20 cellular contexts compared by ENCODE assay signal in the genomic region with DNA sequence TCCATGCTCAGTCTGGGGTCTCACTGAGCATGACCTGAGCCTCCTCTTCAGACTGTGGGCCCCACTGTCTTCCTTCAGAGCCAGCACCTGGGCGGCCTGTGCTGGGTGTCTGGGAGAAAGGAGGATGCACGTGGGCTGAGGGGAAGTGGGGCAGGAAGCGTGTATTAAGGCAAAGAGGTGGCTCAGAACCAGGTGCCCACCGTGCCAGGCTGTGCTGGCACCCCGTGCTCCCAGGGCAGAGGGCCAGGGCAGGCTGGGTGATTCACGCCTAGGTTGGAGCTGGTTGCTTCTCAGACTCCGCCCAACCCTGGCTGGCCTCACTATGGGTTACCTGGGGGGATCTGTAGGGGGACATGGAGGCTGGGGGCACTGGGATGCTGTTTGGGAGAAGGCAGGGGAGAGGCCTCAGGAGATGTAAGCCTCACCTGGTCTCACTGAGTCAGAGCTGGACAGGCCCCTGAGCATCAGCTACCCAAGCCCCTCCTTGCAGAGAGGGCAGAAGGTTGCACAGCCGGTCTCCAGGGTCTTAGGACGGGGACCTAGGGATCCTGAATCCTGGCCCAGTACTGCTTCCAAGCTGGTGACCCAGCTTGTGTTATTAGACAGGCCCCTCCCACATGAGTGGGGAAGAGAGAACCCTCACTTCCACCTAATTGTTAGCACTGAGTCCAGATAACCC. TPM values are rescaled to one million over a fixed set of nuclear protein-coding genes. Genes with fewer than 3 reads are reported as not detected.
A peak's percentile ranks its signal among the peaks of the same experiment; 100 is the strongest.
DNase-seq lines count a peak whose midpoint lies in the region; ATAC-seq, FAIRE-seq and TF ChIP-seq lines count a peak whose summit lies in the region.
"Had no signal": no experiment of that assay in that cellular context is flagged by ENCODE, and none has a peak within 500 bp of the region (broad histone marks: within the 10 kb centered on the region; RNA-seq: fewer than 3 reads in every experiment).

No MANE protein-coding gene starts in this region.

- H3K79me2 ChIP-seq in astrocyte (ENCODE audit: insufficient read depth, low read length): no peaks in the 10 kb centered on the region

- no peaks in the 10 kb centered on the region for H3K27me3 ChIP-seq in astrocyte (ENCODE audit: insufficient read depth, low read length)
- H3K27me3 ChIP-seq: adrenal gland, right lobe of liver, SJCRH30, upper lobe of left lung had no signal

- ATAC-seq in memory B cell (ENCODE audit: low read depth) (peak; percentile 54), GM21526 (IDR thresholded peaks at IDR 0.05; ENCODE audit: low FRiP score, unreplicated experiment) (no peak)
- ATAC-seq in stimulated activated naive B cell treated with anti-CD40 and anti-IgM and Interleukin-4, amounts not matched to agents 10 μg/mL and 1 μg/mL and 100 μg/mL, for 72 hours (replicated peaks): peak in 1 of 2 donors; percentile 31
- ATAC-seq: activated T-cell treated with anti-CD3 and anti-CD28 coated beads, Interleukin-2, amount 50 U/mL, for 4 hours; K562 had no signal

- H3K9me3 ChIP-seq in astrocyte (ENCODE audit: insufficient read depth, low read depth, low read length): peaks cover 3% of the 10 kb centered on the region
- H3K9me3 ChIP-seq: adrenal gland, right lobe of liver had no signal

- peak; percentile 13 for DNase-seq in activated T-cell treated with anti-CD3 and anti-CD28 coated beads, Interleukin-2, amount 50 U/mL, for 24 hours
- DNase-seq in activated T-cell treated with anti-CD3 and anti-CD28 coated beads, Interleukin-2, amount 50 U/mL, for 1 hour: no peak
- DNase-seq in astrocyte (ENCODE audit: low read depth): no peak
- DNase-seq in memory B cell (ENCODE audit: low spot score in 2 of 2): no peak
- no peak for DNase-seq in stimulated activated naive B cell treated with anti-CD40 and anti-IgM and Interleukin-4, amounts not matched to agents 10 μg/mL and 1 μg/mL and 100 μg/mL, for 72 hours
- no peak for DNase-seq in NCI-H1048 (lab: John Stamatoyannopoulos, UW)
- no peak for DNase-seq in stimulated activated CD4-positive, alpha-beta T cell treated with anti-CD3 and anti-CD28 coated beads, Interleukin-2, amount 100 ng/mL, for 24 hours
- DNase-seq: activated T-cell treated with anti-CD3 and anti-CD28 coated beads, Interleukin-2, amount 50 U/mL, for 4 hours; NCI-H1436 treated with DMSO at 0.1 percent for 48 hours; NCI-H446 treated with DMSO at 0.1 percent for 48 hours; SJCRH30; stimulated activated CD4-positive, alpha-beta T cell treated with anti-CD3 and anti-CD28 coated beads, Interleukin-2, amount 100 ng/mL, for 48 hours; T1000; upper lobe of left lung had no signal

- H3K4me3 Mint-ChIP-seq in activated T-cell treated with anti-CD3 and anti-CD28 coated beads, Interleukin-2, amount 50 U/mL, for 24 hours: no peak overlapping the region
- H3K4me3 Mint-ChIP-seq in astrocyte (ENCODE audit: unreplicated experiment): no peak overlapping the region
- no peak overlapping the region for H3K4me3 Mint-ChIP-seq in memory B cell
- H3K4me3 Mint-ChIP-seq in stimulated activated naive B cell treated with anti-CD40 and anti-IgM and Interleukin-4, amounts not matched to agents 10 μg/mL and 1 μg/mL and 100 μg/mL, for 72 hours: no peak overlapping the region
- H3K4me3 Mint-ChIP-seq: activated T-cell treated with anti-CD3 and anti-CD28 coated beads, Interleukin-2, amount 50 U/mL, for 4 hours had no signal

- TF ChIP-seq CTCF in astrocyte (IDR thresholded peaks at IDR 0.05; ENCODE audit: insufficient read depth, low read depth, low read length): no peak

- H3K27me3 Mint-ChIP-seq in activated T-cell treated with anti-CD3 and anti-CD28 coated beads, Interleukin-2, amount 50 U/mL, for 24 hours: peaks cover 9% of the 10 kb centered on the region
- peaks cover 2% of the 10 kb centered on the region for H3K27me3 Mint-ChIP-seq in astrocyte (ENCODE audit: low read depth, unreplicated experiment)
- no peaks in the 10 kb centered on the region for H3K27me3 Mint-ChIP-seq in memory B cell
- H3K27me3 Mint-ChIP-seq in stimulated activated naive B cell treated with anti-CD40 and anti-IgM and Interleukin-4, amounts not matched to agents 10 μg/mL and 1 μg/mL and 100 μg/mL, for 72 hours: peaks cover 0 to 11% of the 10 kb centered on the region in 2 donors

- no peaks in the 10 kb centered on the region for H3K36me3 ChIP-seq in astrocyte (ENCODE audit: insufficient read depth, low read length)
- H3K36me3 ChIP-seq: adrenal gland, right lobe of liver, SJCRH30, upper lobe of left lung had no signal

- H3K4me2 ChIP-seq in astrocyte (ENCODE audit: low read length): no peak overlapping the region

- no peaks in the 10 kb centered on the region for H3K36me3 Mint-ChIP-seq in activated T-cell treated with anti-CD3 and anti-CD28 coated beads, Interleukin-2, amount 50 U/mL, for 24 hours (ENCODE audit: low read depth)
- no peaks in the 10 kb centered on the region for H3K36me3 Mint-ChIP-seq in astrocyte (ENCODE audit: low read depth, unreplicated experiment)
- H3K36me3 Mint-ChIP-seq in memory B cell: no peaks in the 10 kb centered on the region
- H3K36me3 Mint-ChIP-seq in stimulated activated naive B cell treated with anti-CD40 and anti-IgM and Interleukin-4, amounts not matched to agents 10 μg/mL and 1 μg/mL and 100 μg/mL, for 72 hours: no peaks in the 10 kb centered on the region

- H3K4me1 ChIP-seq in astrocyte (ENCODE audit: insufficient read depth, low read length): peaks cover 16% of the 10 kb centered on the region
- H3K4me1 ChIP-seq: adrenal gland, right lobe of liver, upper lobe of left lung had no signal

- peaks cover 14% of the 10 kb centered on the region for H3K4me1 Mint-ChIP-seq in activated T-cell treated with anti-CD3 and anti-CD28 coated beads, Interleukin-2, amount 50 U/mL, for 24 hours (ENCODE audit: low read depth)
- H3K4me1 Mint-ChIP-seq in astrocyte (ENCODE audit: low read depth, unreplicated experiment) (peaks cover 21% of the 10 kb centered on the region), memory B cell (peaks cover 20% of the 10 kb centered on the region)
- H3K4me1 Mint-ChIP-seq in stimulated activated naive B cell treated with anti-CD40 and anti-IgM and Interleukin-4, amounts not matched to agents 10 μg/mL and 1 μg/mL and 100 μg/mL, for 72 hours: peaks cover 19 to 21% of the 10 kb centered on the region in 2 donors

- H3K27ac Mint-ChIP-seq in activated T-cell treated with anti-CD3 and anti-CD28 coated beads, Interleukin-2, amount 50 U/mL, for 24 hours: no peak overlapping the region
- peak overlapping the region; percentile 24 for H3K27ac Mint-ChIP-seq in astrocyte (ENCODE audit: unreplicated experiment)
- no peak overlapping the region for H3K27ac Mint-ChIP-seq in memory B cell
- peak overlapping the region; percentile 69 for H3K27ac Mint-ChIP-seq in stimulated activated naive B cell treated with anti-CD40 and anti-IgM and Interleukin-4, amounts not matched to agents 10 μg/mL and 1 μg/mL and 100 μg/mL, for 72 hours

- H2AFZ ChIP-seq in astrocyte (ENCODE audit: low read depth, low read length): peak overlapping the region; percentile 29

- no peaks in the 10 kb centered on the region for H4K20me1 ChIP-seq in astrocyte (ENCODE audit: insufficient read depth, low read length)

- no peak overlapping the region for H3K9ac ChIP-seq in astrocyte (ENCODE audit: low read length)

- H3K9me3 Mint-ChIP-seq in activated T-cell treated with anti-CD3 and anti-CD28 coated beads, Interleukin-2, amount 50 U/mL, for 24 hours: peaks cover 12% of the 10 kb centered on the region
- H3K9me3 Mint-ChIP-seq in astrocyte (ENCODE audit: unreplicated experiment) (peaks cover 8% of the 10 kb centered on the region), memory B cell (peaks cover 4% of the 10 kb centered on the region)
- peaks cover 8 to 11% of the 10 kb centered on the region in 2 donors for H3K9me3 Mint-ChIP-seq in stimulated activated naive B cell treated with anti-CD40 and anti-IgM and Interleukin-4, amounts not matched to agents 10 μg/mL and 1 μg/mL and 100 μg/mL, for 72 hours

- FAIRE-seq in astrocyte (lab: Jason Lieb, UNC): no peak
- FAIRE-seq: G401.6, GM12892, K562 had no signal

- H3K4me3 ChIP-seq in astrocyte (ENCODE audit: insufficient read depth, low read depth, low read length): no peak overlapping the region
- H3K4me3 ChIP-seq: adrenal gland, K562, right lobe of liver, SJCRH30, upper lobe of left lung had no signal

- H3K27ac ChIP-seq in astrocyte (ENCODE audit: low read depth, low read length): no peak overlapping the region
- H3K27ac ChIP-seq: adrenal gland, right lobe of liver, SJCRH30, upper lobe of left lung had no signal

RNA-seq across cellular contexts. Expression of a gene that starts 18.6 kb away (rescaled TPM):
- total RNA-seq in astrocyte: not detected in 2 replicates
- total RNA-seq: activated T-cell treated with anti-CD3 and anti-CD28 coated beads, Interleukin-2, amount 50 U/mL, for 4 hours; adrenal gland; K562; upper lobe of left lung had no signal

Comparison
In these comparisons a context has a peak if more than half of its experiments do, and no peak if none do; other contexts are left out.
1. H3K27ac Mint-ChIP-seq: peak in astrocyte (single experiment) and stimulated activated naive B cell treated with anti-CD40 and anti-IgM and Interleukin-4, amounts not matched to agents 10 μg/mL and 1 μg/mL and 100 μg/mL, for 72 hours (single experiment); none in activated T-cell treated with anti-CD3 and anti-CD28 coated beads, Interleukin-2, amount 50 U/mL, for 24 hours (single experiment) and memory B cell (single experiment).